In genomic region chr19:6378036-6378435, GRCh38 we compare ENCODE assay signal across 12 cellular contexts. TPM values are rescaled to one million over a fixed set of nuclear protein-coding genes. Genes with fewer than 3 reads are reported as not detected.
A peak's percentile ranks its signal among the peaks of the same experiment; 100 is the strongest.
DNase-seq lines count a peak whose midpoint lies in the region; ATAC-seq and TF ChIP-seq lines count a peak whose summit lies in the region.
"Had no signal": no experiment of that assay in that cellular context is flagged by ENCODE, and none has a peak within 500 bp of the region (broad histone marks: within the 10 kb centered on the region; RNA-seq: fewer than 3 reads in every experiment).

No MANE protein-coding gene starts in this region.

- no peak overlapping the region for H3K4me3 Mint-ChIP-seq in CD4-positive, alpha-beta T cell

- TF ChIP-seq EP300 in esophagus muscularis mucosa (IDR thresholded peaks at IDR 0.05), result no peak

- H3K79me2 ChIP-seq in parathyroid adenoma, result no peaks in the 10 kb centered on the region

- no peaks in the 10 kb centered on the region for H3K27me3 Mint-ChIP-seq in CD4-positive, alpha-beta T cell
- H3K27me3 Mint-ChIP-seq: naive B cell had no signal

- intact Hi-C loops in esophagus muscularis mucosa (cut with DNase I) (no loop called here), posterior vena cava (cut with DNase I) (no loop called here)
- intact Hi-C loops in CD4-positive, alpha-beta T cell (cut with DNase I, micrococcal nuclease), result loop anchor here in 1 of 2 experiments (10.0 kb wide), 2 partner anchors 403 to 473 kb away; partner anchors contain the start of genes NDUFA11, RANBP3 and VMAC

- H3K4me3 ChIP-seq in H7 (ENCODE audit: insufficient read depth, low read depth, low read length) (no peak overlapping the region), esophagus muscularis mucosa (no peak overlapping the region), parathyroid adenoma (ENCODE audit: low read depth, low read length) (no peak overlapping the region)
- H3K4me3 ChIP-seq: coronary artery had no signal

- ATAC-seq in CD4-positive, alpha-beta T cell (ENCODE audit: poor library complexity), result no peak
- ATAC-seq: Right ventricle myocardium inferior had no signal

- H3K27ac ChIP-seq in esophagus muscularis mucosa (replicated peaks in 1 of 4) (peak overlapping the region; percentile 56 to 80 (median 70)), parathyroid adenoma (peak overlapping the region; percentile 4)
- no peak overlapping the region for H3K27ac ChIP-seq in CD4-positive, alpha-beta T cell (ENCODE audit: low read depth, low read length)

- peaks cover 9 to 56% (median 50%) of the 10 kb centered on the region in 4 donors for H3K4me1 ChIP-seq in esophagus muscularis mucosa
- no peaks in the 10 kb centered on the region for H3K4me1 ChIP-seq in parathyroid adenoma

- H3K9me3 ChIP-seq in esophagus muscularis mucosa, result no peaks in the 10 kb centered on the region
- no peaks in the 10 kb centered on the region for H3K9me3 ChIP-seq in parathyroid adenoma (ENCODE audit: control insufficient read depth, low read length)
- no peaks in the 10 kb centered on the region for H3K9me3 ChIP-seq in CD4-positive, alpha-beta T cell (ENCODE audit: control insufficient read depth, low read length)

- TF ChIP-seq CTCF in esophagus muscularis mucosa (IDR thresholded peaks at IDR 0.05), result no peak
- no peak for TF ChIP-seq CTCF in parathyroid adenoma (IDR thresholded peaks at IDR 0.05)
- TF ChIP-seq CTCF in CD4-positive, alpha-beta T cell (IDR thresholded peaks at IDR 0.05), result no peak

- no peaks in the 10 kb centered on the region for H3K27me3 ChIP-seq in H7 (ENCODE audit: control insufficient read depth, insufficient read depth, low read length)
- H3K27me3 ChIP-seq in esophagus muscularis mucosa, result no peaks in the 10 kb centered on the region
- no peaks in the 10 kb centered on the region for H3K27me3 ChIP-seq in parathyroid adenoma (ENCODE audit: control insufficient read depth, insufficient read depth, low read length)
- no peaks in the 10 kb centered on the region for H3K27me3 ChIP-seq in CD4-positive, alpha-beta T cell (ENCODE audit: control insufficient read depth, insufficient read depth, low read length)

- no peaks in the 10 kb centered on the region for H3K9me3 Mint-ChIP-seq in CD4-positive, alpha-beta T cell

- H3K4me2 ChIP-seq in parathyroid adenoma (ENCODE audit: low read length), result no peak overlapping the region

- POLR2A ChIA-PET in CD4-positive, alpha-beta T cell (lab: Charles Lee), result no interaction called here

- TF ChIP-seq POLR2A in esophagus muscularis mucosa (IDR thresholded peaks at IDR 0.05; ENCODE audit: low read depth), result no peak

- peaks cover 19% of the 10 kb centered on the region for H3K36me3 ChIP-seq in H7 (replicated peaks; ENCODE audit: control insufficient read depth, insufficient read depth, low read length)
- H3K36me3 ChIP-seq in esophagus muscularis mucosa, result peaks cover 41 to 62% (median 61%) of the 10 kb centered on the region in 4 donors
- H3K36me3 ChIP-seq in parathyroid adenoma (ENCODE audit: control insufficient read depth, insufficient read depth, low read length), result no peaks in the 10 kb centered on the region

- peaks cover 67% of the 10 kb centered on the region for H3K36me3 Mint-ChIP-seq in CD4-positive, alpha-beta T cell (ENCODE audit: low read depth)

- peaks cover 7% of the 10 kb centered on the region for H3K4me1 Mint-ChIP-seq in CD4-positive, alpha-beta T cell (ENCODE audit: low read depth)

- DNase-seq in H7, result peak; percentile 58
- no peak for DNase-seq in esophagus muscularis mucosa (ENCODE audit: extremely low spot score)
- DNase-seq in CD4-positive, alpha-beta T cell, result no peak
- no peak for DNase-seq in GDM1 (lab: John Stamatoyannopoulos, UW)
- no peak for DNase-seq in posterior vena cava (ENCODE audit: low spot score)
- DNase-seq: activated CD4-positive, CD25-positive, alpha-beta regulatory T cell treated with anti-CD3 and anti-CD28 coated beads, Interleukin-2, amount 50 U/mL, for 72 hours; activated gamma-delta T cell treated with Interleukin-2 at 50 U/mL for 16 hours; naive B cell had no signal

- CTCF ChIA-PET in CD4-positive, alpha-beta T cell (lab: Charles Lee), result interaction anchor here (0.7 kb wide), 1 partner anchor 1989 kb away, joined by 3 read pairs; no protein-coding TSS in a partner anchor

- H2AFZ ChIP-seq in parathyroid adenoma, result no peak overlapping the region

- no peak overlapping the region for H3K9ac ChIP-seq in parathyroid adenoma

- WGBS in esophagus muscularis mucosa, result 13% methylated on average over 6 of the region's 7 CpGs

- H3K27ac Mint-ChIP-seq in CD4-positive, alpha-beta T cell, result no peak overlapping the region

RNA-seq across cellular contexts. Expression of gene PSPN, which starts 2.3 kb away (rescaled TPM):
- 1.4 and 1.7 TPM in 2 replicates for total RNA-seq in H7 (2014; rRNA removed; shearing (Covaris generic))
- total RNA-seq in esophagus muscularis mucosa (1 to 10 TPM; 1.3 to 3.7 (median 2.4) TPM), posterior vena cava (under 1 TPM; 0.65 to 0.71 TPM)
- under 1 TPM; 0.81 to 0.85 TPM for total RNA-seq in CD4-positive, alpha-beta T cell

RNA-seq across cellular contexts. Expression of gene ALKBH7, which starts 5.4 kb away (rescaled TPM):
- 74.3 and 90.4 TPM in 2 replicates for total RNA-seq in H7 (2014; rRNA removed; shearing (Covaris generic))
- total RNA-seq in esophagus muscularis mucosa (100 to 1,000 TPM in 1 of 4 donors, 10 to 100 TPM in 3; 55.2 to 109 (median 71.8) TPM), posterior vena cava (10 to 100 TPM; 37.1 to 41.2 TPM)
- total RNA-seq in CD4-positive, alpha-beta T cell, result 10 to 100 TPM; 75.3 to 78.7 TPM

RNA-seq across cellular contexts. Expression of gene GTF2F1, which starts 14.9 kb away (rescaled TPM):
- total RNA-seq in H7 (2014; rRNA removed; shearing (Covaris generic)), result 53.6 and 59.9 TPM in 2 replicates
- total RNA-seq in esophagus muscularis mucosa, result 10 to 100 TPM; 43.6 to 61.0 (median 56.8) TPM
- total RNA-seq in CD4-positive, alpha-beta T cell, result 10 to 100 TPM; 56.1 to 61.1 TPM
- total RNA-seq in posterior vena cava, result 10 to 100 TPM; 32.5 to 35.4 TPM

RNA-seq across cellular contexts. Expression of gene CLPP, which starts 16.7 kb away (rescaled TPM):
- total RNA-seq in H7 (2014; rRNA removed; shearing (Covaris generic)), result 90.1 and 95.6 TPM in 2 replicates
- 100 to 1,000 TPM in 2 of 4 donors, 10 to 100 TPM in 2; 77.2 to 111 (median 94.2) TPM for total RNA-seq in esophagus muscularis mucosa
- total RNA-seq in CD4-positive, alpha-beta T cell, result 10 to 100 TPM; 86.7 to 96.4 TPM
- 10 to 100 TPM; 55.1 to 56.4 TPM for total RNA-seq in posterior vena cava

RNA-seq across cellular contexts. Expression of gene ACER1, which starts 44.6 kb away (rescaled TPM):
- total RNA-seq in H7 (2014; rRNA removed; shearing (Covaris generic)), result not detected in 2 replicates
- total RNA-seq in esophagus muscularis mucosa, result not detected
- total RNA-seq in CD4-positive, alpha-beta T cell, result 1 to 10 TPM; 2.7 to 3.1 TPM
- total RNA-seq in posterior vena cava, result not detected
- total RNA-seq: NCI-H460, Right ventricle myocardium inferior had no signal
